ENCODE assay signal across 8 cellular contexts in the genomic region with DNA sequence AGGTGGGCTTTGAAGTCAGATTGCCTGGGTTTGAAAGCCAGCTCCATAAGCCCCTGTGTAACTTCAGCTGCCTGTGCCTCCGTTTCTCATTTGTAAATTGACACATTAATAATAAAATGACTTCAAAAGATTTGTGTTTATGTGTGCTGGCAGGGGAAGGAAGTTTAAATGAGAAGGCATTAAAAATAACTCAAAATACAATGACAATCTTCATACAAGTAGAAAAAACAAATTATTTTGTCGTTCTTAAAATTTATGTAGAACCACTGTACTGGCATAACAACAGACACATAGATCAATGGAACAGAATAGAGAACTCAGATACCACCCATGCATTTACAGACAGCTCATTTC.
DNase-seq lines count a peak whose midpoint lies in the region; ATAC-seq and TF ChIP-seq lines count a peak whose summit lies in the region.

No MANE protein-coding gene starts in this region.

- TF ChIP-seq POLR2A in vagina (IDR thresholded peaks at IDR 0.05): no peak

- peak overlapping the region; percentile 96 for H3K4me3 Mint-ChIP-seq in activated naive CD8-positive, alpha-beta T cell treated with anti-CD3 and anti-CD28 coated beads for 36 hours

- no peaks in the 10 kb centered on the region for H3K4me1 ChIP-seq in right cardiac atrium (ENCODE audit: control insufficient read depth, insufficient read depth, low read length)
- H3K4me1 ChIP-seq in mononuclear cell (ENCODE audit: insufficient read depth, low read length): peaks cover 18% of the 10 kb centered on the region
- peaks cover 21% of the 10 kb centered on the region for H3K4me1 ChIP-seq in vagina

- no peak for ATAC-seq in right cardiac atrium
- no peak for ATAC-seq in left cardiac atrium

- peak overlapping the region; percentile 98 for H3K27ac Mint-ChIP-seq in activated naive CD8-positive, alpha-beta T cell treated with anti-CD3 and anti-CD28 coated beads for 36 hours

- peak overlapping the region; percentile 41 for H3K4me3 ChIP-seq in right cardiac atrium (ENCODE audit: low read length)
- peak overlapping the region; percentile 34 for H3K4me3 ChIP-seq in mononuclear cell (ENCODE audit: low read length)
- H3K4me3 ChIP-seq in vagina: peak overlapping the region; percentile 29 to 45
- no peak overlapping the region for H3K4me3 ChIP-seq in MG63

- H3K27me3 ChIP-seq in right cardiac atrium (ENCODE audit: control insufficient read depth, insufficient read depth) (no peaks in the 10 kb centered on the region), mononuclear cell (ENCODE audit: insufficient read depth, low read length) (peaks cover 34% of the 10 kb centered on the region), vagina (no peaks in the 10 kb centered on the region), MG63 (no peaks in the 10 kb centered on the region)

- no peak for TF ChIP-seq CTCF in vagina (IDR thresholded peaks at IDR 0.05)

- peaks cover 40% of the 10 kb centered on the region for H3K4me1 Mint-ChIP-seq in activated naive CD8-positive, alpha-beta T cell treated with anti-CD3 and anti-CD28 coated beads for 36 hours

- intact Hi-C loops in right cardiac atrium (cut with DNase I) (no loop called here), left cardiac atrium (cut with DNase I) (no loop called here), vagina (cut with DNase I) (no loop called here)

- H3K27ac ChIP-seq in right cardiac atrium (ENCODE audit: low read length): no peak overlapping the region
- H3K27ac ChIP-seq in vagina: no peak overlapping the region

- H3K27me3 Mint-ChIP-seq in activated naive CD8-positive, alpha-beta T cell treated with anti-CD3 and anti-CD28 coated beads for 36 hours: peaks cover 29% of the 10 kb centered on the region

- H3K9me3 ChIP-seq in right cardiac atrium (ENCODE audit: control insufficient read depth, low read length) (no peaks in the 10 kb centered on the region), mononuclear cell (ENCODE audit: low read depth, low read length) (no peaks in the 10 kb centered on the region), vagina (no peaks in the 10 kb centered on the region), MG63 (no peaks in the 10 kb centered on the region)

- H3K36me3 ChIP-seq in vagina (no peaks in the 10 kb centered on the region), MG63 (no peaks in the 10 kb centered on the region)

- H3K9me3 Mint-ChIP-seq in activated naive CD8-positive, alpha-beta T cell treated with anti-CD3 and anti-CD28 coated beads for 36 hours: no peaks in the 10 kb centered on the region

- H3K36me3 Mint-ChIP-seq in activated naive CD8-positive, alpha-beta T cell treated with anti-CD3 and anti-CD28 coated beads for 36 hours: no peaks in the 10 kb centered on the region

- WGBS in right cardiac atrium: 56% methylated on average over 2 of the region's 2 CpGs

- DNase-seq in right cardiac atrium (no peak), left cardiac atrium (no peak), vagina (ENCODE audit: extremely low spot score in 2 of 2) (no peak), NCI-H187 treated with DMSO at 0.1 percent for 48 hours (lab: John Stamatoyannopoulos, UW) (no peak), D341Med (ENCODE audit: low spot score) (no peak), MG63 (no peak)
- DNase-seq in activated naive CD8-positive, alpha-beta T cell treated with anti-CD3 and anti-CD28 coated beads for 36 hours: no peak
